ENCODE assay signal across 26 cellular contexts in genomic region chr20:43702502-43702901, GRCh38. TPM values are rescaled to one million over a fixed set of nuclear protein-coding genes. Genes with fewer than 3 reads are reported as not detected.
A peak's percentile ranks its signal among the peaks of the same experiment; 100 is the strongest.
DNase-seq lines count a peak whose midpoint lies in the region; ATAC-seq, FAIRE-seq and TF ChIP-seq lines count a peak whose summit lies in the region.
"Had no signal": no experiment of that assay in that cellular context is flagged by ENCODE, and none has a peak within 500 bp of the region (broad histone marks: within the 10 kb centered on the region; RNA-seq: fewer than 3 reads in every experiment).

No MANE protein-coding gene starts in this region.

- H2AFZ ChIP-seq in mammary epithelial cell (ENCODE audit: low read depth, low read length): no peak overlapping the region
- no peak overlapping the region for H2AFZ ChIP-seq in K562 (ENCODE audit: low read depth, low read length)
- H2AFZ ChIP-seq: GM23248 had no signal

- H3K4me1 ChIP-seq in mammary epithelial cell (ENCODE audit: insufficient read depth, low read length): no peaks in the 10 kb centered on the region
- H3K4me1 ChIP-seq in K562 (replicated peaks in 1 of 2; ENCODE audit: control insufficient read depth in 2 of 2, insufficient read depth in 2 of 2, low read length in 2 of 2): no peaks in the 10 kb centered on the region
- no peaks in the 10 kb centered on the region for H3K4me1 ChIP-seq in A673 (ENCODE audit: insufficient read depth, low read length, poor library complexity, severe bottlenecking)
- H3K4me1 ChIP-seq in psoas muscle: no peaks in the 10 kb centered on the region
- H3K4me1 ChIP-seq: Caco-2 had no signal

- peaks cover 11% of the 10 kb centered on the region for H3K36me3 Mint-ChIP-seq in MCF 10A (ENCODE audit: insufficient read depth, unreplicated experiment)
- H3K36me3 Mint-ChIP-seq: CD8-positive, alpha-beta T cell had no signal

- CTCF ChIA-PET in MCF 10A (lab: Yijun Ruan, JAX) (interaction anchor here (2.6 kb wide), 1 partner anchor 10 kb away, joined by 14 read pairs; no protein-coding TSS in a partner anchor), mammary epithelial cell (lab: Charles Lee; ENCODE audit: low non-redundant PET) (no interaction called here), RWPE1 (lab: Yijun Ruan, JAX) (interaction anchor here (0.6 kb wide), 1 partner anchor 179 kb away, joined by 3 read pairs; no protein-coding TSS in a partner anchor), K562 (lab: Yijun Ruan, JAX; ENCODE audit: low intra/inter-chr PET ratio) (no interaction called here), A673 (lab: Charles Lee) (no interaction called here)

- 97% methylated on average over 11 of the region's 14 CpGs for WGBS in mammary epithelial cell (ENCODE audit: low coverage, missing lambda C conversion rate)
- 97% methylated on average over 11 of the region's 14 CpGs for WGBS in K562 (ENCODE audit: insufficient coverage, low coverage, missing lambda C conversion rate)
- WGBS in psoas muscle, 3 donors: 93 to 96% (median 94%) methylated on average over 14 of the region's 14 CpGs

- in situ Hi-C loops in mammary epithelial cell (cut with MboI; ENCODE audit: low sequenced_read_pairs in 2 of 2) (no loop called here), K562 (cut with MboI) (no loop called here)

- no peak overlapping the region for H3K4me3 ChIP-seq in mammary epithelial cell (replicated peaks in 1 of 3; ENCODE audit: insufficient read depth in 1 of 3, low read depth in 2 of 3, low read length in 3 of 3)
- no peak overlapping the region for H3K4me3 ChIP-seq in K562
- no peak overlapping the region for H3K4me3 ChIP-seq in A673 (ENCODE audit: low read depth, low read length, poor library complexity, severe bottlenecking)
- no peak overlapping the region for H3K4me3 ChIP-seq in psoas muscle
- H3K4me3 ChIP-seq: GM23248 had no signal

- H3K27ac Mint-ChIP-seq in MCF 10A (ENCODE audit: low read depth, unreplicated experiment): peak overlapping the region; percentile 67
- H3K27ac Mint-ChIP-seq: CD8-positive, alpha-beta T cell had no signal

- no peak overlapping the region for H3K4me2 ChIP-seq in mammary epithelial cell (ENCODE audit: insufficient read depth, low read depth, low read length)
- no peak overlapping the region for H3K4me2 ChIP-seq in K562 (ENCODE audit: insufficient read depth, low read length)

- no peaks in the 10 kb centered on the region for H3K9me1 ChIP-seq in K562 (ENCODE audit: control insufficient read depth, insufficient read depth, low read length)

- H3K36me3 ChIP-seq in mammary epithelial cell (ENCODE audit: insufficient read depth, low read length) (peaks cover 9% of the 10 kb centered on the region), K562 (ENCODE audit: control insufficient read depth, insufficient read depth, low read length) (peaks cover 76% of the 10 kb centered on the region), A673 (ENCODE audit: insufficient read depth, low read length, poor library complexity, severe bottlenecking) (peaks cover 71% of the 10 kb centered on the region), psoas muscle (ENCODE audit: insufficient read depth in 1 of 2, low read depth in 1 of 2) (no peaks in the 10 kb centered on the region)

- no peak for TF ChIP-seq RAD21 in K562 (CRISPR knock-in tag; conservative IDR thresholded peaks at IDR 0.05 in 1 of 2, IDR thresholded peaks at IDR 0.05 in 1 of 2)

- dilution Hi-C loops in mammary epithelial cell (cut with HindIII; ENCODE audit: low sequenced_read_pairs): no loop called here

- no peak overlapping the region for H3K4me3 Mint-ChIP-seq in MCF 10A (ENCODE audit: unreplicated experiment)
- H3K4me3 Mint-ChIP-seq: CD8-positive, alpha-beta T cell had no signal

- no peaks in the 10 kb centered on the region for H3K9me3 Mint-ChIP-seq in MCF 10A (ENCODE audit: unreplicated experiment)
- H3K9me3 Mint-ChIP-seq: CD8-positive, alpha-beta T cell had no signal

- no peaks in the 10 kb centered on the region for H3K27me3 Mint-ChIP-seq in MCF 10A (ENCODE audit: insufficient read depth, unreplicated experiment)

- H3K79me2 ChIP-seq in mammary epithelial cell (ENCODE audit: insufficient read depth, low read length): no peaks in the 10 kb centered on the region
- H3K79me2 ChIP-seq in K562 (ENCODE audit: control insufficient read depth, insufficient read depth, low read length): no peaks in the 10 kb centered on the region; the same call in 2 of the 3 replicates

- no peak overlapping the region for H3K9ac ChIP-seq in mammary epithelial cell (ENCODE audit: insufficient read depth, low read length)
- no peak overlapping the region for H3K9ac ChIP-seq in K562 (ENCODE audit: insufficient read depth in 1 of 2, low read depth in 2 of 2, low read length in 2 of 2)
- H3K9ac ChIP-seq: GM23248 had no signal

- H3K27me3 ChIP-seq in mammary epithelial cell (ENCODE audit: insufficient read depth, low read length) (no peaks in the 10 kb centered on the region), K562 (ENCODE audit: control insufficient read depth in 2 of 2, insufficient read depth in 2 of 2, low read length in 2 of 2) (no peaks in the 10 kb centered on the region), A673 (replicated peaks; ENCODE audit: insufficient read depth, low read depth, low read length, poor library complexity) (no peaks in the 10 kb centered on the region), psoas muscle (ENCODE audit: insufficient read depth in 3 of 3, low read length in 2 of 3) (no peaks in the 10 kb centered on the region)

- POLR2A ChIA-PET in MCF 10A (lab: Yijun Ruan, JAX) (interaction anchor here (0.6 kb wide), 1 partner anchor 45 kb away, joined by 3 read pairs; no protein-coding TSS in a partner anchor), RWPE1 (lab: Yijun Ruan, JAX; ENCODE audit: low non-redundant PET) (no interaction called here), K562 (lab: Yijun Ruan, JAX) (no interaction called here), A673 (lab: Charles Lee; ENCODE audit: low non-redundant PET) (no interaction called here)

- TF ChIP-seq CTCF in MCF 10A (IDR thresholded peaks at IDR 0.05; ENCODE audit: unreplicated experiment): no peak
- no peak for TF ChIP-seq CTCF in mammary epithelial cell (conservative IDR thresholded peaks at IDR 0.05 in 1 of 2, IDR thresholded peaks at IDR 0.05 in 1 of 2; ENCODE audit: extremely low read depth in 1 of 2, insufficient read depth in 1 of 2, low read depth in 1 of 2, low read length in 2 of 2)
- no peak for TF ChIP-seq CTCF in RWPE1 (conservative IDR thresholded peaks at IDR 0.05; ENCODE audit: low read depth)
- TF ChIP-seq CTCF in K562 (IDR thresholded peaks at IDR 0.05 in 2 of 3, conservative IDR thresholded peaks at IDR 0.05 in 1 of 3; ENCODE audit: insufficient read depth in 2 of 3, low read depth in 1 of 3, low read length in 3 of 3): no peak
- no peak for TF ChIP-seq CTCF in A673 (conservative IDR thresholded peaks at IDR 0.05; ENCODE audit: low read depth, low read length)
- no peak for TF ChIP-seq CTCF in psoas muscle (IDR thresholded peaks at IDR 0.05)

- H4K20me1 ChIP-seq in mammary epithelial cell (ENCODE audit: insufficient read depth, low read length) (no peaks in the 10 kb centered on the region), K562 (replicated peaks; ENCODE audit: control insufficient read depth, insufficient read depth, low read length) (0 out of 2 replicates have a peak, but pooled peaks cover 5% of the 10 kb centered on the region)

- no peak for TF ChIP-seq POLR2A in K562 (conservative IDR thresholded peaks at IDR 0.05)

- BruUV-seq in MCF 10A (replicated peaks; lab: Mats Ljungman, UMichigan) (no TSS peak), mammary epithelial cell (replicated peaks; lab: Mats Ljungman, UMichigan) (no TSS peak), K562 (replicated peaks; lab: Mats Ljungman, UMichigan) (TSS peak; percentile 17), A673 (replicated peaks; lab: Mats Ljungman, UMichigan) (no TSS peak)

- no peak for FAIRE-seq in K562 (lab: Jason Lieb, UNC)
- FAIRE-seq in urothelium cell line (lab: Jason Lieb, UNC): peak; percentile 76
- FAIRE-seq: A204.1, D721Med, GM12891, GM18507, H1 had no signal

- intact Hi-C loops in MCF 10A (cut with micrococcal nuclease): no loop called here
- intact Hi-C loops in mammary epithelial cell (cut with micrococcal nuclease): no loop called here
- intact Hi-C loops in K562 (cut with micrococcal nuclease): no loop called here
- intact Hi-C loops in A673 (cut with micrococcal nuclease; ENCODE audit: unreplicated experiment): no loop called here
- intact Hi-C loops in psoas muscle (cut with DNase I): no loop called here

- no peak for ATAC-seq in K562
- ATAC-seq in psoas muscle: no peak
- ATAC-seq: CD8-positive, alpha-beta T cell had no signal

- peaks cover 10% of the 10 kb centered on the region for H3K4me1 Mint-ChIP-seq in MCF 10A (ENCODE audit: insufficient read depth, unreplicated experiment)

- no peak for TF ChIP-seq EP300 in K562 (IDR thresholded peaks at IDR 0.05; ENCODE audit: low read length)

- H3K27ac ChIP-seq in mammary epithelial cell (ENCODE audit: insufficient read depth, low read depth, low read length) (no peak overlapping the region), RWPE1 (peak overlapping the region; percentile 25), K562 (ENCODE audit: extremely low read depth, low read depth, low read length) (no peak overlapping the region), A673 (ENCODE audit: low read depth, low read length, poor library complexity, severe bottlenecking) (no peak overlapping the region), psoas muscle (no peak overlapping the region)
- H3K27ac ChIP-seq: 22Rv1, GM23248 had no signal

- no peaks in the 10 kb centered on the region for H3K9me3 ChIP-seq in mammary epithelial cell (replicated peaks; ENCODE audit: insufficient read depth, low read length)
- H3K9me3 ChIP-seq in K562 (replicated peaks; ENCODE audit: control insufficient read depth, insufficient read depth, low read depth, low read length): no peaks in the 10 kb centered on the region
- no peaks in the 10 kb centered on the region for H3K9me3 ChIP-seq in A673 (ENCODE audit: low read depth, low read length, poor library complexity, severe bottlenecking)
- H3K9me3 ChIP-seq in psoas muscle: no peaks in the 10 kb centered on the region
- H3K9me3 ChIP-seq: Caco-2 had no signal

- DNase-seq in MCF 10A (ENCODE audit: unreplicated experiment) (no peak), mammary epithelial cell (no peak), RWPE1 (ENCODE audit: low spot score) (no peak), K562 (ENCODE audit: extremely low read depth in 1 of 4, low spot score in 3 of 4) (no peak), urothelium cell line (ENCODE audit: low spot score) (no peak), A673 (ENCODE audit: low spot score) (no peak), ecto neural progenitor cell (ENCODE audit: low spot score) (no peak), psoas muscle (no peak)
- DNase-seq: ACHN; C1 segment of cervical spinal cord; Caco-2; CD8-positive, alpha-beta T cell; DMS 273 treated with DMSO at 0.1 percent for 48 hours; DMS79; EL; GDM1; GM23248; H7; HCEC 1CT had no signal

RNA-seq across cellular contexts. Expression of gene GTSF1L, which starts 24.3 kb away (rescaled TPM):
- not detected in 2 replicates for total RNA-seq in MCF 10A (2022)
- total RNA-seq in mammary epithelial cell: not detected
- not detected for polyA plus RNA-seq in mammary epithelial cell
- not detected for polyA minus RNA-seq in mammary epithelial cell
- not detected in 2 replicates for total RNA-seq in K562 (2011; cell fraction: chromatin; rRNA removed; ENCODE audit: low replicate concordance)
- total RNA-seq in K562 (2011; cell fraction: nucleolus; rRNA removed): not detected in 2 replicates
- total RNA-seq in K562 (2011; cell fraction: nucleoplasm; rRNA removed): not detected in 2 replicates
- not detected in 2 replicates for total RNA-seq in K562 (2014; rRNA removed)
- not detected in 2 replicates for total RNA-seq in K562 (2014; rRNA removed; fragmentation: Illumina TruSeq; extraction: Trizol)
- not detected in 2 replicates for total RNA-seq in K562 (2015; rRNA removed; fragmentation: Illumina TruSeq; extraction: Trizol)
- total RNA-seq in K562 (2021): not detected in 2 replicates
- polyA plus RNA-seq in K562 (2011; rRNA removed): not detected in 2 replicates
- polyA plus RNA-seq in K562 (2011; cell fraction: cytosol; rRNA removed): not detected in 2 replicates
- not detected in 2 replicates for polyA plus RNA-seq in K562 (2011; cell fraction: nucleus; rRNA removed)
- polyA plus RNA-seq in K562 (2012): not detected in 2 replicates
- polyA plus RNA-seq in K562 (2014; fragmentation: Illumina TruSeq; extraction: Trizol): not detected in 2 replicates
- not detected for polyA plus RNA-seq in K562 (2014; fragmentation: Nextera tagmentation; extraction: Ambion mirVana)
- not detected in 2 replicates for polyA plus RNA-seq in K562 (2014; rRNA removed)
- not detected in 2 replicates for polyA minus RNA-seq in K562 (2011; rRNA and poly(A)+ RNA removed)
- not detected in 2 replicates for polyA minus RNA-seq in K562 (2011; cell fraction: cytosol; rRNA and poly(A)+ RNA removed)
- polyA minus RNA-seq in K562 (2011; cell fraction: nucleus; rRNA and poly(A)+ RNA removed): not detected in 2 replicates
- not detected in 2 replicates for total RNA-seq in A673 (2021)
- not detected for total RNA-seq in psoas muscle
- not detected for polyA plus RNA-seq in psoas muscle
- total RNA-seq: Caco-2; CD8-positive, alpha-beta T cell; GM23248; H1; H7 had no signal
- polyA plus RNA-seq: BJ, GM23248, H1 had no signal

RNA-seq across cellular contexts. Expression of gene MYBL2, which starts 35.6 kb away (rescaled TPM):
- total RNA-seq in MCF 10A (2022): 16.4 and 44.3 TPM in 2 replicates
- total RNA-seq in mammary epithelial cell: 10 to 100 TPM in 1 of 2 donors, 1 to 10 TPM in 1; 1.8 to 33.5 TPM
- polyA plus RNA-seq in mammary epithelial cell: 12.7 TPM
- polyA minus RNA-seq in mammary epithelial cell: 50.8 TPM
- total RNA-seq in K562 (2011; cell fraction: chromatin; rRNA removed; ENCODE audit: low replicate concordance): 25.5 and 54.2 TPM in 2 replicates
- total RNA-seq in K562 (2011; cell fraction: nucleolus; rRNA removed): 28.0 and 31.8 TPM in 2 replicates
- total RNA-seq in K562 (2011; cell fraction: nucleoplasm; rRNA removed): 22.6 and 26.3 TPM in 2 replicates
- total RNA-seq in K562 (2014; rRNA removed): 111 and 154 TPM in 2 replicates
- 26.2 and 31.1 TPM in 2 replicates for total RNA-seq in K562 (2014; rRNA removed; fragmentation: Illumina TruSeq; extraction: Trizol)
- 52.5 and 53.6 TPM in 2 replicates for total RNA-seq in K562 (2015; rRNA removed; fragmentation: Illumina TruSeq; extraction: Trizol)
- 161 and 169 TPM in 2 replicates for total RNA-seq in K562 (2021)
- 27.6 and 33.8 TPM in 2 replicates for polyA plus RNA-seq in K562 (2011; rRNA removed)
- polyA plus RNA-seq in K562 (2011; cell fraction: cytosol; rRNA removed): 39.0 and 57.5 TPM in 2 replicates
- polyA plus RNA-seq in K562 (2011; cell fraction: nucleus; rRNA removed): 29.2 and 49.4 TPM in 2 replicates
- 113 and 131 TPM in 2 replicates for polyA plus RNA-seq in K562 (2012)
- polyA plus RNA-seq in K562 (2014; fragmentation: Illumina TruSeq; extraction: Trizol): 141 and 149 TPM in 2 replicates
- 1 to 10 TPM; 4.4 to 6.3 TPM for polyA plus RNA-seq in K562 (2014; fragmentation: Nextera tagmentation; extraction: Ambion mirVana)
- 62.1 and 80.2 TPM in 2 replicates for polyA plus RNA-seq in K562 (2014; rRNA removed)
- polyA minus RNA-seq in K562 (2011; rRNA and poly(A)+ RNA removed): 27.8 and 34.3 TPM in 2 replicates
- 57.3 and 64.6 TPM in 2 replicates for polyA minus RNA-seq in K562 (2011; cell fraction: cytosol; rRNA and poly(A)+ RNA removed)
- polyA minus RNA-seq in K562 (2011; cell fraction: nucleus; rRNA and poly(A)+ RNA removed): 12.4 and 15.3 TPM in 2 replicates
- total RNA-seq in A673 (2021): 256 TPM in 2 replicates
- total RNA-seq in psoas muscle: under 1 TPM in 1 of 4 donors, not detected in 3; 0.17 TPM
- polyA plus RNA-seq in psoas muscle: under 1 TPM in 2 of 3 donors, not detected in 1; 0.05 to 0.10 TPM

Comparison
In these comparisons a context has a peak if more than half of its experiments do, and no peak if none do; other contexts are left out.
1. CTCF ChIA-PET loops: an anchor here in MCF 10A (2.6 kb wide) and RWPE1 (0.6 kb wide); none called in mammary epithelial cell, K562 and A673.